26 cellular contexts compared by ENCODE assay signal in the genomic region with DNA sequence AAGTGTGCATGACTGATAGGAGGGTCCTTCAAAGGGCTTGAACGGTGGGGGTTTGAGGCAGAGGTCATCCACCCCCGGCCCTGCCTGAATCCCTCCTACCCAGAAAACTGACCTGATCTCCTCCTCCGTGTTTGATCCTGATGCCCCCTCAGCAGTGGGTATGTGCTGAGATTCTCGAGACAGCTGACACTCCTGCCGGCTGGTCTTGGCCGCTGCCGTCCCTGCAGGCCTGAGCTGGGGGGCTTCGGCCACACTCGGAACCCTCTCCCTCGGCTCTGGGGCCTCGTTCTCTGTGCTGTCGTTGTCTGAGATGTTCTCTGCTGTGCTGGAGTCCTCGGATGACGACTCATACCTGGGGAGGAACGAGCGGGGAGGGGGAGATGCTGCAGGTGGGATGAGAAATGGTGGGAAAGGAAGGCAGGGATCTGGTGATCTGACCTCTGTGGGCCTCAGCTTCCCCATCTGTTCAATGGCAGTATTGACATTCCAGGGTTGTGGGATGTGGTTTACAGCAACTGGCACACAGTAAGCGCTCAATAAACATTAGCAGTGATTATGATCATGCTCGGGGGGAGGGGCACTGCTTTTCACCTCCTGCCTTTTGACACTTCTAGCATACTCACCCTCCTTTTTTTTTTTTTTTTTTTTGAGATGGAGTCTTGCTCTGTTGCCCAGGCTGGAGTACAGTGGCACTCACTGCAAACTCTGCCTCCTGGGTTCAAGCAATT. TPM values are rescaled to one million over a fixed set of nuclear protein-coding genes. Genes with fewer than 3 reads are reported as not detected.
DNase-seq lines count a peak whose midpoint lies in the region; ATAC-seq and TF ChIP-seq lines count a peak whose summit lies in the region.
"Had no signal": no experiment of that assay in that cellular context is flagged by ENCODE, and none has a peak within 500 bp of the region (broad histone marks: within the 10 kb centered on the region; RNA-seq: fewer than 3 reads in every experiment).

No MANE protein-coding gene starts in this region.

- intact Hi-C loops in ascending aorta (cut with DNase I) (no loop called here), uterus (cut with DNase I; ENCODE audit: low total_unique reads) (no loop called here)

- H3K9me2 ChIP-seq in SK-N-SH, result no peaks in the 10 kb centered on the region

- H3K27ac ChIP-seq in SK-N-SH (ENCODE audit: low read depth in 2 of 2, low read length in 1 of 2) (no peak overlapping the region), ascending aorta (peak overlapping the region; percentile 12 to 82), gastroesophageal sphincter (peak overlapping the region in 3 of 4 donors; percentile 59 to 96 (median 95)), uterus (peak overlapping the region; percentile 3 to 99)
- H3K27ac ChIP-seq: 22Rv1, C4-2B, GM23248, PC-9 had no signal

- no peaks in the 10 kb centered on the region for H3K27me3 ChIP-seq in SK-N-SH (ENCODE audit: insufficient read depth)
- no peaks in the 10 kb centered on the region for H3K27me3 ChIP-seq in ascending aorta
- H3K27me3 ChIP-seq in gastroesophageal sphincter, result no peaks in the 10 kb centered on the region
- H3K27me3 ChIP-seq in uterus, result no peaks in the 10 kb centered on the region

- H3K4me1 ChIP-seq in SK-N-SH (ENCODE audit: control insufficient read depth in 1 of 2, insufficient read depth in 2 of 2, low read depth in 1 of 2, low read length in 1 of 2) (no peaks in the 10 kb centered on the region), ascending aorta (peaks cover 15 to 31% of the 10 kb centered on the region in 2 donors), gastroesophageal sphincter (peaks cover 0 to 61% (median 27%) of the 10 kb centered on the region in 3 donors), uterus (peaks cover 0 to 23% of the 10 kb centered on the region in 2 donors)
- H3K4me1 ChIP-seq: HAP-1 had no signal

- CTCF ChIA-PET in SK-N-SH (lab: Yijun Ruan, JAX), result interaction anchor here (1.1 kb wide), 1 partner anchor 40 kb away, joined by 3 read pairs; no protein-coding TSS in a partner anchor

- H3K27ac Mint-ChIP-seq in progenitor cell of endocrine pancreas, result no peak overlapping the region
- H3K27ac Mint-ChIP-seq: B cell; CD8-positive, alpha-beta T cell had no signal

- H3K9ac ChIP-seq in SK-N-SH, result no peak overlapping the region
- H3K9ac ChIP-seq: GM23248 had no signal

- TF ChIP-seq CTCF in SK-N-SH (IDR thresholded peaks at IDR 0.05) (no peak), ascending aorta (IDR thresholded peaks at IDR 0.05) (no peak), gastroesophageal sphincter (IDR thresholded peaks at IDR 0.05) (no peak), uterus (IDR thresholded peaks at IDR 0.05) (no peak), progenitor cell of endocrine pancreas (IDR thresholded peaks at IDR 0.05; ENCODE audit: unreplicated experiment) (no peak)

- H2AFZ ChIP-seq in SK-N-SH (ENCODE audit: low read depth), result no peak overlapping the region
- H2AFZ ChIP-seq: GM23248, PC-9 had no signal

- no peaks in the 10 kb centered on the region for H3K4me1 Mint-ChIP-seq in progenitor cell of endocrine pancreas (ENCODE audit: low read depth)

- POLR2A ChIA-PET in SK-N-SH (lab: Yijun Ruan, JAX), result no interaction called here

- no peak overlapping the region for H3K4me3 Mint-ChIP-seq in progenitor cell of endocrine pancreas (ENCODE audit: low read depth)
- H3K4me3 Mint-ChIP-seq: B cell; CD8-positive, alpha-beta T cell had no signal

- no peaks in the 10 kb centered on the region for H3F3A ChIP-seq in SK-N-SH (replicated peaks; ENCODE audit: insufficient read depth)

- H3K79me2 ChIP-seq in SK-N-SH (ENCODE audit: insufficient read depth), result peaks cover 25% of the 10 kb centered on the region; the same call in 1 of the 2 replicates

- no peak overlapping the region for H3K4me2 ChIP-seq in SK-N-SH
- H3K4me2 ChIP-seq: PC-9 had no signal

- TF ChIP-seq EP300 in SK-N-SH (IDR thresholded peaks at IDR 0.05; ENCODE audit: borderline replicate concordance in 1 of 2, low read depth in 1 of 2, low read length in 1 of 2), result no peak
- TF ChIP-seq EP300 in gastroesophageal sphincter (IDR thresholded peaks at IDR 0.05), result no peak

- H3K9me3 Mint-ChIP-seq in progenitor cell of endocrine pancreas (ENCODE audit: low read depth), result no peaks in the 10 kb centered on the region
- H3K9me3 Mint-ChIP-seq: CD8-positive, alpha-beta T cell had no signal

- WGBS in SK-N-SH (ENCODE audit: low lambda C conversion rate), result 88% methylated on average over 16 of the region's 18 CpGs
- WGBS in gastroesophageal sphincter (ENCODE audit: low coverage in 1 of 2), 2 donors, result 76 to 100% methylated on average over 1 to 3 of the region's 18 CpGs

- TF ChIP-seq POLR2A in gastroesophageal sphincter (IDR thresholded peaks at IDR 0.05) (no peak), uterus (IDR thresholded peaks at IDR 0.05) (no peak)

- ATAC-seq in SK-N-SH treated with all-trans-retinoic acid at 6 μM for 48 hours, result no peak
- ATAC-seq in gastroesophageal sphincter, result no peak
- no peak for ATAC-seq in HG02623 (IDR thresholded peaks at IDR 0.05; ENCODE audit: unreplicated experiment)
- ATAC-seq: CD8-positive, alpha-beta T cell had no signal

- no peak for TF ChIP-seq RAD21 in SK-N-SH (IDR thresholded peaks at IDR 0.05; ENCODE audit: low read length)

- no peak overlapping the region for H3K4me3 ChIP-seq in SK-N-SH (ENCODE audit: low read depth in 2 of 2, low read length in 1 of 2)
- H3K4me3 ChIP-seq in ascending aorta, result no peak overlapping the region
- no peak overlapping the region for H3K4me3 ChIP-seq in gastroesophageal sphincter
- no peak overlapping the region for H3K4me3 ChIP-seq in uterus
- H3K4me3 ChIP-seq: GM23248, HAP-1, PC-9 had no signal

- peaks cover 42 to 60% of the 10 kb centered on the region in 2 experiments for H3K36me3 ChIP-seq in SK-N-SH (replicated peaks in 1 of 2; ENCODE audit: control insufficient read depth in 1 of 2, insufficient read depth in 2 of 2, low read length in 1 of 2)
- H3K36me3 ChIP-seq in ascending aorta, result peaks cover 71 to 73% of the 10 kb centered on the region in 2 donors
- peaks cover 0 to 73% of the 10 kb centered on the region in 2 donors for H3K36me3 ChIP-seq in gastroesophageal sphincter
- no peaks in the 10 kb centered on the region for H3K36me3 ChIP-seq in uterus

- H3K36me3 Mint-ChIP-seq in progenitor cell of endocrine pancreas (ENCODE audit: insufficient read depth), result peaks cover 17% of the 10 kb centered on the region
- H3K36me3 Mint-ChIP-seq: CD8-positive, alpha-beta T cell had no signal

- peaks cover 4% of the 10 kb centered on the region; the same call in 1 of the 2 replicates for H4K20me1 ChIP-seq in SK-N-SH (ENCODE audit: insufficient read depth)

- H3K27me3 Mint-ChIP-seq in progenitor cell of endocrine pancreas, result no peaks in the 10 kb centered on the region

- peak; percentile 20 for DNase-seq in SK-N-SH
- no peak for DNase-seq in ascending aorta (ENCODE audit: low spot score in 2 of 2)
- DNase-seq in uterus, result no peak
- no peak for DNase-seq in progenitor cell of endocrine pancreas (ENCODE audit: low spot score, unreplicated experiment)
- no peak for DNase-seq in Kasumi-1 (lab: John Stamatoyannopoulos, UW)
- DNase-seq: CD8-positive, alpha-beta T cell; DMS 273 treated with DMSO at 0.1 percent for 48 hours; DMS79; GM23248; KG1; MM.1S; NCI-H2029; NCI-H446; NCI-H524 treated with DMSO at 0.1 percent for 48 hours; NCI-H774; NK-92 treated with Interleukin-12 subunit alpha and Interleukin-12 subunit beta, amount 100 ng/mL, for 24 hours; PC-9; Right ventricle myocardium superior; RPMI8226 had no signal

- H3K9me3 ChIP-seq in SK-N-SH (no peaks in the 10 kb centered on the region), ascending aorta (no peaks in the 10 kb centered on the region), gastroesophageal sphincter (no peaks in the 10 kb centered on the region), uterus (no peaks in the 10 kb centered on the region)
- H3K9me3 ChIP-seq: HAP-1 had no signal

TF ChIP-seq in SK-N-SH, 30 proteins besides CTCF, POLR2A, EP300 and RAD21 (continues in another document):
- TF ChIP-seq NFIC (IDR thresholded peaks at IDR 0.05; ENCODE audit: borderline replicate concordance), result no peak
- TF ChIP-seq NRF1 (IDR thresholded peaks at IDR 0.05; ENCODE audit: low read depth, low read length), result no peak
- no peak for TF ChIP-seq EZH2phosphoT487 (IDR thresholded peaks at IDR 0.05; ENCODE audit: borderline replicate concordance, low read depth)
- no peak for TF ChIP-seq GATA2 (CRISPR knock-in tag; IDR thresholded peaks at IDR 0.05)
- no peak for TF ChIP-seq TAF1 (IDR thresholded peaks at IDR 0.05; ENCODE audit: borderline replicate concordance, low read depth, low read length)
- no peak for TF ChIP-seq FOXJ3 (CRISPR knock-in tag; IDR thresholded peaks at IDR 0.05)
- no peak for TF ChIP-seq GABPA (IDR thresholded peaks at IDR 0.05; ENCODE audit: low read depth)

TF ChIP-seq in SK-N-SH treated with all-trans-retinoic acid at 6 μM for 48 hours, 23 proteins besides CTCF, POLR2A, EP300 and RAD21 (continues in another document):
- TF ChIP-seq ZFP30 (CRISPR knock-in tag; IDR thresholded peaks at IDR 0.05), result no peak
- no peak for TF ChIP-seq SNAI2 (CRISPR knock-in tag; IDR thresholded peaks at IDR 0.05)
- TF ChIP-seq, protein P1, sequence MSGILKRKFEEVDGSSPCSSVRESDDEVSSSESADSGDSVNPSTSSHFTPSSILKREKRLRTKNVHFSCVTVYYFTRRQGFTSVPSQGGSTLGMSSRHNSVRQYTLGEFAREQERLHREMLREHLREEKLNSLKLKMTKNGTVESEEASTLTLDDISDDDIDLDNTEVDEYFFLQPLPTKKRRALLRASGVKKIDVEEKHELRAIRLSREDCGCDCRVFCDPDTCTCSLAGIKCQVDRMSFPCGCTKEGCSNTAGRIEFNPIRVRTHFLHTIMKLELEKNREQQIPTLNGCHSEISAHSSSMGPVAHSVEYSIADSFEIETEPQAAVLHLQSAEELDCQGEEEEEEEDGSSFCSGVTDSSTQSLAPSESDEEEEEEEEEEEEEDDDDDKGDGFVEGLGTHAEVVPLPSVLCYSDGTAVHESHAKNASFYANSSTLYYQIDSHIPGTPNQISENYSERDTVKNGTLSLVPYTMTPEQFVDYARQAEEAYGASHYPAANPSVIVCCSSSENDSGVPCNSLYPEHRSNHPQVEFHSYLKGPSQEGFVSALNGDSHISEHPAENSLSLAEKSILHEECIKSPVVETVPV (CRISPR knock-in tag; IDR thresholded peaks at IDR 0.05), result no peak
- TF ChIP-seq ZC3H10 (CRISPR knock-in tag; IDR thresholded peaks at IDR 0.05), result no peak

RNA-seq across cellular contexts. Expression of a gene that starts 20.7 kb away (rescaled TPM):
- 63.9 and 92.4 TPM in 2 replicates for polyA plus RNA-seq in SK-N-SH (2012; rRNA removed)
- 53.5 and 70.6 TPM in 2 replicates for polyA plus RNA-seq in SK-N-SH (2012; cell fraction: cytosol; rRNA removed)
- 95.9 and 113 TPM in 2 replicates for polyA plus RNA-seq in SK-N-SH (2012; cell fraction: nucleus; rRNA removed)
- 572 TPM for total RNA-seq in ascending aorta
- 1,000 to 10,000 TPM in 3 of 4 donors, 100 to 1,000 TPM in 1; 913 to 1,808 (median 1,065) TPM for total RNA-seq in gastroesophageal sphincter
- total RNA-seq in uterus, result 100 to 1,000 TPM; 326 to 762 (median 535) TPM
- total RNA-seq in progenitor cell of endocrine pancreas, result 27.6 and 29.1 TPM in 2 replicates

RNA-seq across cellular contexts. Expression of a gene that starts 21.0 kb away (rescaled TPM):
- 12.7 and 18.9 TPM in 2 replicates for polyA plus RNA-seq in SK-N-SH (2012; rRNA removed)
- polyA plus RNA-seq in SK-N-SH (2012; cell fraction: cytosol; rRNA removed), result 8.5 and 13.1 TPM in 2 replicates
- polyA plus RNA-seq in SK-N-SH (2012; cell fraction: nucleus; rRNA removed), result 25.0 and 27.1 TPM in 2 replicates
- 1.1 TPM for total RNA-seq in ascending aorta
- total RNA-seq in gastroesophageal sphincter, result 1 to 10 TPM; 4.2 to 6.8 (median 5.7) TPM
- 10 to 100 TPM in 1 of 4 donors, 1 to 10 TPM in 3; 1.8 to 21.8 (median 2.6) TPM for total RNA-seq in uterus
- total RNA-seq in progenitor cell of endocrine pancreas, result 22.8 and 24.3 TPM in 2 replicates

Comparison
In these comparisons a context has a peak if more than half of its experiments do, and no peak if none do; other contexts are left out.
1. H3K27ac ChIP-seq: peak in ascending aorta (2 of 2), gastroesophageal sphincter (3 of 4) and uterus (2 of 2); none in SK-N-SH (0 of 2).
2. RNA of a gene that starts 20.7 kb away (total RNA-seq): 913 to 1,808 TPM in gastroesophageal sphincter, 326 to 762 TPM in uterus and 572 TPM in ascending aorta (single experiment); 27.6 to 29.1 TPM in progenitor cell of endocrine pancreas; every median in the first group is over 10 times any median in the second.